ENCODE assay signal across 8 cellular contexts in the genomic region with DNA sequence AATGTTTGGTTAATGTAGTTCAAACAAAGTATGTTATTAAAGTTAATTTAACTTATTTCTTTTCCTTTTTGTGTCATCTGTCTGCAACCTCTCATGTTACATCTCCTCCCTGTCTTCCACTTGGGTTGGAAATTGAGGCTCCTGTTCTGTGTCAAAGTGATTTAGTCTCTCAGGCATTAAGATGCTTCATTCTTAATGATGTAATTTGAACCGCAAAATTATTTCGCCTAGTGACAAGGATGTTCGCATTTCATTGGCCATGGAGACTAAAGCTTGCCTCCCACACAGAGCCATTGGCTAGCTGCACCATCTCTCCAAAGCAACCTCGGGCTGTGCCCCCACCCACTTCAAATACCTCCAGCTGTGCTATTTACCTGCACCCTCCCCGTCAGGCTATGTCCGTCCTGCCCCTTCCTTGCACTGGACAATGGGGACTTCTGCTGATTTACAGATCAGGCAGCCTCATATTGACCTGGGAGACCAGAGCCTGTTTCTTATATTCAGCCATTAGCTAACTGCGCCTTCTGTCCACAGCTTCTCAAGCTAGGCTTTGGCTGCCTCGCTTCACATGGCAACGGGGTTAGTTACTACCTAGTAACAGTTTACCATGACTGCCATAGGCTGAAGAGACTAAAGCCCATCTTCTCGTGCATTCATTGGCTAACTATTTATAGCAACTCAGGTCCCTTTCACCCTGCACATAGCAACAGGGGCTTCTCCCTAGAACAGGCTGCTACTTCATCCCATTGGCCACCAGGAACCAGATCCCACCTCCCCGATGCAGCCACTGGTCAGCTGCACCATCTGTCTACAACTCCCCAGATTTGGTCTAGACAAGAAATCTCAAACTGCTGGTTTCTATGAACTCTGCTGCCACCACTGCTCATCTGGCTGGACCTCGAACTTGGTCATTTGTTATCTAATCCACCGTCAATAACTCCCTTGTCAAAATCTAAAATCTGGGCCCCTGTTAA. TPM values are rescaled to one million over a fixed set of nuclear protein-coding genes. Genes with fewer than 3 reads are reported as not detected.
A peak's percentile ranks its signal among the peaks of the same experiment; 100 is the strongest.
DNase-seq lines count a peak whose midpoint lies in the region; ATAC-seq and TF ChIP-seq lines count a peak whose summit lies in the region.

No MANE protein-coding gene starts in this region.

- H3K9me3 Mint-ChIP-seq in progenitor cell of endocrine pancreas (ENCODE audit: low read depth) = peaks cover 21% of the 10 kb centered on the region
- no peaks in the 10 kb centered on the region for H3K9me3 Mint-ChIP-seq in activated T-helper 2 cell treated with anti-CD3 and anti-CD28 coated beads, Interferon-gamma antibody, Interleukin-2, Interleukin-4, amounts not matched to agents 10 μg/mL and 5 μg/mL and 100 μg/mL, durations not matched to agents 14 hours and 24 hours and 36 hours

- no peak for TF ChIP-seq CTCF in progenitor cell of endocrine pancreas (IDR thresholded peaks at IDR 0.05; ENCODE audit: unreplicated experiment)

- no peaks in the 10 kb centered on the region for H3K27me3 ChIP-seq in NT2/D1 (ENCODE audit: insufficient read depth, insufficient read length)

- H3K4me1 Mint-ChIP-seq in progenitor cell of endocrine pancreas (ENCODE audit: low read depth) = peaks cover 10% of the 10 kb centered on the region
- H3K4me1 Mint-ChIP-seq in activated T-helper 2 cell treated with anti-CD3 and anti-CD28 coated beads, Interferon-gamma antibody, Interleukin-2, Interleukin-4, amounts not matched to agents 10 μg/mL and 5 μg/mL and 100 μg/mL, durations not matched to agents 14 hours and 24 hours and 36 hours (ENCODE audit: low read depth) = peaks cover 19% of the 10 kb centered on the region

- peaks cover 2% of the 10 kb centered on the region for H3K36me3 Mint-ChIP-seq in progenitor cell of endocrine pancreas (ENCODE audit: insufficient read depth)
- no peaks in the 10 kb centered on the region for H3K36me3 Mint-ChIP-seq in activated T-helper 2 cell treated with anti-CD3 and anti-CD28 coated beads, Interferon-gamma antibody, Interleukin-2, Interleukin-4, amounts not matched to agents 10 μg/mL and 5 μg/mL and 100 μg/mL, durations not matched to agents 14 hours and 24 hours and 36 hours (ENCODE audit: low read depth)

- H3K4me3 Mint-ChIP-seq in progenitor cell of endocrine pancreas (ENCODE audit: low read depth) = peak overlapping the region; percentile 74
- H3K4me3 Mint-ChIP-seq in activated T-helper 2 cell treated with anti-CD3 and anti-CD28 coated beads, Interferon-gamma antibody, Interleukin-2, Interleukin-4, amounts not matched to agents 10 μg/mL and 5 μg/mL and 100 μg/mL, durations not matched to agents 14 hours and 24 hours and 36 hours (ENCODE audit: low read depth) = no peak overlapping the region

- no peaks in the 10 kb centered on the region for H3K9me3 ChIP-seq in NT2/D1 (ENCODE audit: insufficient read depth, low read length)

- H3K4me1 ChIP-seq in NT2/D1 (ENCODE audit: insufficient read depth, insufficient read length) = no peaks in the 10 kb centered on the region

- H3K4me3 ChIP-seq in NT2/D1 (ENCODE audit: insufficient read length, low read depth) = peak overlapping the region; percentile 31

- no peaks in the 10 kb centered on the region for H3K27me3 Mint-ChIP-seq in progenitor cell of endocrine pancreas
- H3K27me3 Mint-ChIP-seq in activated T-helper 2 cell treated with anti-CD3 and anti-CD28 coated beads, Interferon-gamma antibody, Interleukin-2, Interleukin-4, amounts not matched to agents 10 μg/mL and 5 μg/mL and 100 μg/mL, durations not matched to agents 14 hours and 24 hours and 36 hours (ENCODE audit: low read depth) = no peaks in the 10 kb centered on the region

- peak overlapping the region; percentile 61 for H3K9ac ChIP-seq in NT2/D1 (ENCODE audit: insufficient read length, low read depth)

- DNase-seq in ELF-1 (ENCODE audit: low read depth, low spot score) (peak; percentile 98), NT2/D1 (ENCODE audit: low read depth, low spot score) (peak; percentile 68), brain pericyte (ENCODE audit: low read depth, low spot score) (peak; percentile 79), hypothalamus (lab: John Stamatoyannopoulos, UW) (peak; percentile 2 to 91 (median 64)), progenitor cell of endocrine pancreas (ENCODE audit: low spot score, unreplicated experiment) (peak; percentile 58)
- DNase-seq in activated T-helper 2 cell treated with anti-CD3 and anti-CD28 coated beads, Interferon-gamma antibody, Interleukin-2, Interleukin-4, amounts not matched to agents 10 μg/mL and 5 μg/mL and 100 μg/mL, durations not matched to agents 14 hours and 24 hours and 36 hours (ENCODE audit: low spot score) = no peak

- H3K36me3 ChIP-seq in NT2/D1 (ENCODE audit: insufficient read depth, insufficient read length, low read length) = no peaks in the 10 kb centered on the region

- intact Hi-C loops in activated T-helper 2 cell treated with anti-CD3 and anti-CD28 coated beads, Interferon-gamma antibody, Interleukin-2, Interleukin-4, amounts not matched to agents 10 μg/mL and 5 μg/mL and 100 μg/mL, durations not matched to agents 14 hours and 24 hours and 36 hours (cut with micrococcal nuclease) = no loop called here

- H3K27ac Mint-ChIP-seq in progenitor cell of endocrine pancreas = peak overlapping the region; percentile 99
- no peak overlapping the region for H3K27ac Mint-ChIP-seq in activated T-helper 2 cell treated with anti-CD3 and anti-CD28 coated beads, Interferon-gamma antibody, Interleukin-2, Interleukin-4, amounts not matched to agents 10 μg/mL and 5 μg/mL and 100 μg/mL, durations not matched to agents 14 hours and 24 hours and 36 hours

- ATAC-seq in GM21381 (IDR thresholded peaks at IDR 0.05; ENCODE audit: unreplicated experiment) (peak; percentile 88), HG03571 (IDR thresholded peaks at IDR 0.05; ENCODE audit: unreplicated experiment) (peak; percentile 85)

RNA-seq across cellular contexts. Expression of a gene that starts 8.6 kb away (rescaled TPM):
- total RNA-seq in progenitor cell of endocrine pancreas = 2.0 TPM in 2 replicates
- 0.25 TPM in 2 replicates for total RNA-seq in activated T-helper 2 cell treated with anti-CD3 and anti-CD28 coated beads, Interferon-gamma antibody, Interleukin-2, Interleukin-4, amounts not matched to agents 10 μg/mL and 5 μg/mL and 100 μg/mL, durations not matched to agents 14 hours and 24 hours and 36 hours
